Comparison of ENCODE assay signal across 34 cellular contexts in genomic region chr2:141260895-141261294, GRCh38.
"Had no signal": no experiment of that assay in that cellular context is flagged by ENCODE, and none has a peak within 500 bp of the region (broad histone marks: within the 10 kb centered on the region; RNA-seq: fewer than 3 reads in every experiment).

No MANE protein-coding gene starts in this region.

- H3K4me3 Mint-ChIP-seq: activated B cell treated with CpG ODN at 0.5 μM for 24 hours; activated CD4-positive, alpha-beta memory T cell treated with anti-CD3 and anti-CD28 coated beads, Interleukin-2, amount 10 ng/mL, durations not matched to agents 7 days and 5 days; activated CD8-positive, alpha-beta memory T cell treated with anti-CD3 and anti-CD28 coated beads, Interleukin-2, amount 10 ng/mL, durations not matched to agents 7 days and 5 days; activated naive CD4-positive, alpha-beta T cell treated with anti-CD3 and anti-CD28 coated beads, Interleukin-2, amount 10 ng/mL, durations not matched to agents 7 days and 5 days; activated naive CD8-positive, alpha-beta T cell; activated naive CD8-positive, alpha-beta T cell treated with anti-CD3 and anti-CD28 coated beads, Interleukin-2, amount 50 U/mL, for 24 hours; brain; T-cell had no signal

- H3K27ac Mint-ChIP-seq: activated B cell treated with CpG ODN at 0.5 μM for 24 hours; activated CD4-positive, alpha-beta memory T cell treated with anti-CD3 and anti-CD28 coated beads, Interleukin-2, amount 10 ng/mL, durations not matched to agents 7 days and 5 days; activated CD8-positive, alpha-beta memory T cell treated with anti-CD3 and anti-CD28 coated beads, Interleukin-2, amount 10 ng/mL, durations not matched to agents 7 days and 5 days; activated naive CD4-positive, alpha-beta T cell treated with anti-CD3 and anti-CD28 coated beads, Interleukin-2, amount 10 ng/mL, durations not matched to agents 7 days and 5 days; activated naive CD8-positive, alpha-beta T cell; activated naive CD8-positive, alpha-beta T cell treated with anti-CD3 and anti-CD28 coated beads, Interleukin-2, amount 50 U/mL, for 24 hours; brain; T-cell had no signal

- DNase-seq: activated B cell treated with CpG ODN at 0.5 μM for 24 hours; activated CD4-positive, alpha-beta memory T cell treated with anti-CD3 and anti-CD28 coated beads, Interleukin-2, amount 10 ng/mL, durations not matched to agents 7 days and 5 days; activated CD4-positive, alpha-beta T cell treated with anti-CD3 and anti-CD28 coated beads for 1 hour; activated CD4-positive, alpha-beta T cell treated with anti-CD3 and anti-CD28 coated beads for 48 hours; activated CD8-positive, alpha-beta memory T cell treated with anti-CD3 and anti-CD28 coated beads for 24 hours; activated CD8-positive, alpha-beta memory T cell treated with anti-CD3 and anti-CD28 coated beads, Interleukin-2, amount 10 ng/mL, durations not matched to agents 7 days and 5 days; activated CD8-positive, alpha-beta memory T cell treated with anti-CD3 and anti-CD28 coated beads, Interleukin-2, amount 50 U/mL, for 48 hours; activated effector memory CD4-positive, alpha-beta T cell treated with Interleukin-2 at 50 U/mL for 16 hours; activated naive CD4-positive, alpha-beta T cell treated with anti-CD3 and anti-CD28 coated beads, Interleukin-2, amount 10 ng/mL, durations not matched to agents 7 days and 5 days; activated naive CD8-positive, alpha-beta T cell treated with anti-CD3 and anti-CD28 coated beads, Interleukin-2, amount 50 U/mL, for 24 hours; activated T-cell treated with anti-CD3 and anti-CD28 coated beads, Interleukin-2, amount 50 U/mL, for 48 hours; anterior cingulate cortex; caudate nucleus; NCI-H1092 treated with DMSO at 0.1 percent for 48 hours; NCI-H146; NCI-H187; NCI-H2029 treated with DMSO at 0.1 percent for 48 hours; NCI-H2107; NCI-H510A; NCI-H526; NCI-H748 treated with DMSO at 0.1 percent for 48 hours; NK-92 treated with Interleukin-12 subunit alpha and Interleukin-12 subunit beta, amount 100 ng/mL, for 24 hours; PC-3; Peyer's patch; RPMI8226; SIG-M5; T-cell; T-helper 2 cell; T-helper 9 cell had no signal

- H3K36me3 ChIP-seq: Peyer's patch had no signal

- H3K4me3 ChIP-seq: Peyer's patch had no signal

- H3K4me2 ChIP-seq: KMS-11 had no signal

- H3K9ac ChIP-seq: KMS-11 had no signal

- H3K9me3 ChIP-seq: Peyer's patch had no signal

- ATAC-seq: activated CD8-positive, alpha-beta memory T cell treated with anti-CD3 and anti-CD28 coated beads, Interleukin-2, amount 10 ng/mL, durations not matched to agents 7 days and 5 days; activated naive CD8-positive, alpha-beta T cell treated with anti-CD3 and anti-CD28 coated beads, Interleukin-2, amount 50 U/mL, for 24 hours; PC-3; SK-N-SH treated with all-trans-retinoic acid at 6 μM for 48 hours; T-cell had no signal

- H3K4me1 Mint-ChIP-seq: activated B cell treated with CpG ODN at 0.5 μM for 24 hours; activated CD4-positive, alpha-beta memory T cell treated with anti-CD3 and anti-CD28 coated beads, Interleukin-2, amount 10 ng/mL, durations not matched to agents 7 days and 5 days; activated CD8-positive, alpha-beta memory T cell treated with anti-CD3 and anti-CD28 coated beads, Interleukin-2, amount 10 ng/mL, durations not matched to agents 7 days and 5 days; activated naive CD4-positive, alpha-beta T cell treated with anti-CD3 and anti-CD28 coated beads, Interleukin-2, amount 10 ng/mL, durations not matched to agents 7 days and 5 days; activated naive CD8-positive, alpha-beta T cell treated with anti-CD3 and anti-CD28 coated beads, Interleukin-2, amount 50 U/mL, for 24 hours; T-cell had no signal

- H3K27ac ChIP-seq: KMS-11, Peyer's patch, VCaP had no signal

- H3K27me3 Mint-ChIP-seq: activated B cell treated with CpG ODN at 0.5 μM for 24 hours; activated CD4-positive, alpha-beta memory T cell treated with anti-CD3 and anti-CD28 coated beads, Interleukin-2, amount 10 ng/mL, durations not matched to agents 7 days and 5 days; activated CD8-positive, alpha-beta memory T cell treated with anti-CD3 and anti-CD28 coated beads, Interleukin-2, amount 10 ng/mL, durations not matched to agents 7 days and 5 days; activated naive CD4-positive, alpha-beta T cell treated with anti-CD3 and anti-CD28 coated beads, Interleukin-2, amount 10 ng/mL, durations not matched to agents 7 days and 5 days; activated naive CD8-positive, alpha-beta T cell; activated naive CD8-positive, alpha-beta T cell treated with anti-CD3 and anti-CD28 coated beads, Interleukin-2, amount 50 U/mL, for 24 hours; brain; T-cell had no signal

- H3K36me3 Mint-ChIP-seq: activated CD8-positive, alpha-beta memory T cell treated with anti-CD3 and anti-CD28 coated beads, Interleukin-2, amount 10 ng/mL, durations not matched to agents 7 days and 5 days; activated naive CD4-positive, alpha-beta T cell treated with anti-CD3 and anti-CD28 coated beads, Interleukin-2, amount 10 ng/mL, durations not matched to agents 7 days and 5 days; activated naive CD8-positive, alpha-beta T cell; brain; T-cell had no signal

- H3K27me3 ChIP-seq: Peyer's patch had no signal

- H3K4me1 ChIP-seq: Peyer's patch had no signal
